Comparison of ENCODE assay signal across 7 cellular contexts in genomic region chr15:66498501-66499386, GRCh38. TPM values are rescaled to one million over a fixed set of nuclear protein-coding genes. Genes with fewer than 3 reads are reported as not detected.
DNase-seq lines count a peak whose midpoint lies in the region; ATAC-seq and TF ChIP-seq lines count a peak whose summit lies in the region.

No MANE protein-coding gene starts in this region.

- TF ChIP-seq CTCF in omental fat pad (IDR thresholded peaks at IDR 0.05): no peak

- DNase-seq in EH (ENCODE audit: low read depth) (peak; percentile 50), LoVo (ENCODE audit: low spot score) (peak; percentile 47), left lobe of liver (ENCODE audit: low spot score) (peak; percentile 37), SHP77 (lab: John Stamatoyannopoulos, UW) (no peak), omental fat pad (ENCODE audit: low spot score) (no peak)
- peak; percentile 6 for DNase-seq in activated naive CD8-positive, alpha-beta T cell treated with anti-CD3 and anti-CD28 coated beads for 36 hours

- no peaks in the 10 kb centered on the region for H3K27me3 Mint-ChIP-seq in activated naive CD8-positive, alpha-beta T cell treated with anti-CD3 and anti-CD28 coated beads for 36 hours

- peaks cover 63% of the 10 kb centered on the region for H3K4me1 Mint-ChIP-seq in activated naive CD8-positive, alpha-beta T cell treated with anti-CD3 and anti-CD28 coated beads for 36 hours

- peaks cover 82% of the 10 kb centered on the region for H3K36me3 Mint-ChIP-seq in activated naive CD8-positive, alpha-beta T cell treated with anti-CD3 and anti-CD28 coated beads for 36 hours

- no peaks in the 10 kb centered on the region for H3K9me3 Mint-ChIP-seq in activated naive CD8-positive, alpha-beta T cell treated with anti-CD3 and anti-CD28 coated beads for 36 hours

- H3K4me3 Mint-ChIP-seq in activated naive CD8-positive, alpha-beta T cell treated with anti-CD3 and anti-CD28 coated beads for 36 hours: peak overlapping the region; percentile 94

- H3K27ac Mint-ChIP-seq in activated naive CD8-positive, alpha-beta T cell treated with anti-CD3 and anti-CD28 coated beads for 36 hours: peak overlapping the region; percentile 97

- peak; percentile 12 for ATAC-seq in left lobe of liver
- no peak for ATAC-seq in GM18870 (IDR thresholded peaks at IDR 0.05; ENCODE audit: unreplicated experiment)
- no peak for ATAC-seq in omental fat pad (ENCODE audit: low FRiP score)

RNA-seq across cellular contexts. Expression of gene SNAPC5, which starts 1.2 kb away (rescaled TPM):
- total RNA-seq in activated naive CD8-positive, alpha-beta T cell treated with anti-CD3 and anti-CD28 coated beads for 36 hours: 10 to 100 TPM; 43.3 to 49.1 TPM
- total RNA-seq in left lobe of liver (16.3 TPM), omental fat pad (10 to 100 TPM; 22.0 to 35.8 (median 26.4) TPM)

RNA-seq across cellular contexts. Expression of gene RPL4, which starts 5.9 kb away (rescaled TPM):
- 1,000 to 10,000 TPM; 4,670 to 4,826 TPM for total RNA-seq in activated naive CD8-positive, alpha-beta T cell treated with anti-CD3 and anti-CD28 coated beads for 36 hours
- total RNA-seq in left lobe of liver: 753 TPM
- 1,000 to 10,000 TPM; 2,591 to 3,358 (median 3,050) TPM for total RNA-seq in omental fat pad

RNA-seq across cellular contexts. Expression of gene ZWILCH, which starts 6.4 kb away (rescaled TPM):
- 10 to 100 TPM; 40.7 to 41.1 TPM for total RNA-seq in activated naive CD8-positive, alpha-beta T cell treated with anti-CD3 and anti-CD28 coated beads for 36 hours
- total RNA-seq in left lobe of liver: 3.3 TPM
- total RNA-seq in omental fat pad: 1 to 10 TPM; 2.5 to 4.8 (median 3.8) TPM

Comparison
In these comparisons a context has a peak if more than half of its experiments do, and no peak if none do; other contexts are left out.
1. DNase-seq: peak in EH (single experiment), LoVo (single experiment), activated naive CD8-positive, alpha-beta T cell treated with anti-CD3 and anti-CD28 coated beads for 36 hours (single experiment) and left lobe of liver (single experiment); none in SHP77 (0 of 2) and omental fat pad (single experiment).